Comparison of ENCODE assay signal across 1 cellular context in the genomic region with DNA sequence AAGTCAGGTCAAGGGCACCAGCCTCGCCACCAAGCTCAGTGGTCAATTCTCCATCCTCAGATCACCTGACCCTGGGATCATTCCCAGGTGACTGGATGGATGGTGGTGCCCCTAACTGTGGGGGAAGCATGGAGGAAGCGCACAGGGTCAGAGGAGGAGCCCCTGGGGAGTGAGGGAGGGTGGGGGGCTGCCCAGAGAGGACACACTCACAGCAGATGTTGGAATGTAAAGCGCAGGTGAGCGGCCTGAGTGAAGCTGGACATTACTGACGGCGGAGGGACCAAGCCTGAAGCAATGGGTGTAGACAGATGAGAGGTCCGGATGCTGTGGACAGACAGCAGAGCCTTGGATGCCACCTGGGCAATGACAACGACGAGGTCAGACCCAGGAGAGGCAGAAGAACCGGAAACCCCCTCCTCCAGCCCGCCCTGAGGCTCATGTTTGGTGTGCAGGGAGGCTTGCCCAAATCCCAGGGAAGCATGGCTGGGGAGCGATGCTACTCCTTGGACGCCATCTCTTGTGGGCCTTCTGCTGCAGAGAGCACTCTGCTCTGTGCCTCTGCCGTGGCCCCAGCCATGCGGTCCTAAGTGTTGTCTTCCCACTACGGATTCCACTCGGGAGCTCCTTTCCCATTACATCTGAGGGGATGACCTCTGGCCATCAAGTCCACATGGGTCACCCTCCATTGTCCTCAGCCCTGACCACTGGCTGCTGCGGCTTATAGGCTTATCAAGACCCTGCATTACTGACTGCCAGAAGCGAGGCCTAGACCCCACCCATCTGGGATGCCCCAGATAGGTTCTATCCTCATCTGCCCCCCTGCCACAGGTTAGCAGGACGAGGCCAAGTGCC.
TF ChIP-seq lines count a peak whose summit lies in the region.

No MANE protein-coding gene starts in this region.

TF ChIP-seq in GM12878, 131 proteins besides CTCF, POLR2A, EP300 and RAD21:
- TF ChIP-seq ZNF592 (IDR thresholded peaks at IDR 0.05), result no peak
- no peak for TF ChIP-seq ZNF207 (IDR thresholded peaks at IDR 0.05; ENCODE audit: borderline replicate concordance)
- TF ChIP-seq USF1 (IDR thresholded peaks at IDR 0.05; ENCODE audit: borderline replicate concordance, extremely low read length, insufficient read depth, low read depth, low read length), result no peak
- TF ChIP-seq, protein P1, sequence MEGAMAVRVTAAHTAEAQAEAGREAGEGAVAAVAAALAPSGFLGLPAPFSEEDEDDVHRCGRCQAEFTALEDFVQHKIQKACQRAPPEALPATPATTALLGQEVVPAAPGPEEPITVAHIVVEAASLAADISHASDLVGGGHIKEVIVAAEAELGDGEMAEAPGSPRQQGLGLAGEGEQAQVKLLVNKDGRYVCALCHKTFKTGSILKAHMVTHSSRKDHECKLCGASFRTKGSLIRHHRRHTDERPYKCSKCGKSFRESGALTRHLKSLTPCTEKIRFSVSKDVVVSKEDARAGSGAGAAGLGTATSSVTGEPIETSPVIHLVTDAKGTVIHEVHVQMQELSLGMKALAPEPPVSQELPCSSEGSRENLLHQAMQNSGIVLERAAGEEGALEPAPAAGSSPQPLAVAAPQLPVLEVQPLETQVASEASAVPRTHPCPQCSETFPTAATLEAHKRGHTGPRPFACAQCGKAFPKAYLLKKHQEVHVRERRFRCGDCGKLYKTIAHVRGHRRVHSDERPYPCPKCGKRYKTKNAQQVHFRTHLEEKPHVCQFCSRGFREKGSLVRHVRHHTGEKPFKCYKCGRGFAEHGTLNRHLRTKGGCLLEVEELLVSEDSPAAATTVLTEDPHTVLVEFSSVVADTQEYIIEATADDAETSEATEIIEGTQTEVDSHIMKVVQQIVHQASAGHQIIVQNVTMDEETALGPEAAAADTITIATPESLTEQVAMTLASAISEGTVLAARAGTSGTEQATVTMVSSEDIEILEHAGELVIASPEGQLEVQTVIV (IDR thresholded peaks at IDR 0.05; ENCODE audit: borderline replicate concordance, partially characterized antibody), result no peak
- TF ChIP-seq NR2F1 (conservative IDR thresholded peaks at IDR 0.05), result no peak
- TF ChIP-seq, protein P2, sequence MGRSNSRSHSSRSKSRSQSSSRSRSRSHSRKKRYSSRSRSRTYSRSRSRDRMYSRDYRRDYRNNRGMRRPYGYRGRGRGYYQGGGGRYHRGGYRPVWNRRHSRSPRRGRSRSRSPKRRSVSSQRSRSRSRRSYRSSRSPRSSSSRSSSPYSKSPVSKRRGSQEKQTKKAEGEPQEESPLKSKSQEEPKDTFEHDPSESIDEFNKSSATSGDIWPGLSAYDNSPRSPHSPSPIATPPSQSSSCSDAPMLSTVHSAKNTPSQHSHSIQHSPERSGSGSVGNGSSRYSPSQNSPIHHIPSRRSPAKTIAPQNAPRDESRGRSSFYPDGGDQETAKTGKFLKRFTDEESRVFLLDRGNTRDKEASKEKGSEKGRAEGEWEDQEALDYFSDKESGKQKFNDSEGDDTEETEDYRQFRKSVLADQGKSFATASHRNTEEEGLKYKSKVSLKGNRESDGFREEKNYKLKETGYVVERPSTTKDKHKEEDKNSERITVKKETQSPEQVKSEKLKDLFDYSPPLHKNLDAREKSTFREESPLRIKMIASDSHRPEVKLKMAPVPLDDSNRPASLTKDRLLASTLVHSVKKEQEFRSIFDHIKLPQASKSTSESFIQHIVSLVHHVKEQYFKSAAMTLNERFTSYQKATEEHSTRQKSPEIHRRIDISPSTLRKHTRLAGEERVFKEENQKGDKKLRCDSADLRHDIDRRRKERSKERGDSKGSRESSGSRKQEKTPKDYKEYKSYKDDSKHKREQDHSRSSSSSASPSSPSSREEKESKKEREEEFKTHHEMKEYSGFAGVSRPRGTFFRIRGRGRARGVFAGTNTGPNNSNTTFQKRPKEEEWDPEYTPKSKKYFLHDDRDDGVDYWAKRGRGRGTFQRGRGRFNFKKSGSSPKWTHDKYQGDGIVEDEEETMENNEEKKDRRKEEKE (IDR thresholded peaks at IDR 0.05), result no peak
- TF ChIP-seq ZNF24 (IDR thresholded peaks at IDR 0.05), result no peak
- TF ChIP-seq NFIC (IDR thresholded peaks at IDR 0.05; ENCODE audit: low read depth, low read length), result no peak
- TF ChIP-seq SIN3A (IDR thresholded peaks at IDR 0.05; ENCODE audit: low read depth, low read length), result no peak
- TF ChIP-seq, protein P3, sequence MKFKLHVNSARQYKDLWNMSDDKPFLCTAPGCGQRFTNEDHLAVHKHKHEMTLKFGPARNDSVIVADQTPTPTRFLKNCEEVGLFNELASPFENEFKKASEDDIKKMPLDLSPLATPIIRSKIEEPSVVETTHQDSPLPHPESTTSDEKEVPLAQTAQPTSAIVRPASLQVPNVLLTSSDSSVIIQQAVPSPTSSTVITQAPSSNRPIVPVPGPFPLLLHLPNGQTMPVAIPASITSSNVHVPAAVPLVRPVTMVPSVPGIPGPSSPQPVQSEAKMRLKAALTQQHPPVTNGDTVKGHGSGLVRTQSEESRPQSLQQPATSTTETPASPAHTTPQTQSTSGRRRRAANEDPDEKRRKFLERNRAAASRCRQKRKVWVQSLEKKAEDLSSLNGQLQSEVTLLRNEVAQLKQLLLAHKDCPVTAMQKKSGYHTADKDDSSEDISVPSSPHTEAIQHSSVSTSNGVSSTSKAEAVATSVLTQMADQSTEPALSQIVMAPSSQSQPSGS (IDR thresholded peaks at IDR 0.05; ENCODE audit: low read length), result no peak
- no peak for TF ChIP-seq NBN (IDR thresholded peaks at IDR 0.05)
- TF ChIP-seq SRF (IDR thresholded peaks at IDR 0.05; ENCODE audit: low read depth in 2 of 2, low read length in 2 of 2), result no peak
- TF ChIP-seq, protein P4, sequence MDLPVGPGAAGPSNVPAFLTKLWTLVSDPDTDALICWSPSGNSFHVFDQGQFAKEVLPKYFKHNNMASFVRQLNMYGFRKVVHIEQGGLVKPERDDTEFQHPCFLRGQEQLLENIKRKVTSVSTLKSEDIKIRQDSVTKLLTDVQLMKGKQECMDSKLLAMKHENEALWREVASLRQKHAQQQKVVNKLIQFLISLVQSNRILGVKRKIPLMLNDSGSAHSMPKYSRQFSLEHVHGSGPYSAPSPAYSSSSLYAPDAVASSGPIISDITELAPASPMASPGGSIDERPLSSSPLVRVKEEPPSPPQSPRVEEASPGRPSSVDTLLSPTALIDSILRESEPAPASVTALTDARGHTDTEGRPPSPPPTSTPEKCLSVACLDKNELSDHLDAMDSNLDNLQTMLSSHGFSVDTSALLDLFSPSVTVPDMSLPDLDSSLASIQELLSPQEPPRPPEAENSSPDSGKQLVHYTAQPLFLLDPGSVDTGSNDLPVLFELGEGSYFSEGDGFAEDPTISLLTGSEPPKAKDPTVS (IDR thresholded peaks at IDR 0.05; ENCODE audit: low read depth, low read length), result no peak
- no peak for TF ChIP-seq CHD2 (IDR thresholded peaks at IDR 0.05; ENCODE audit: borderline replicate concordance, low read depth, low read length)
- no peak for TF ChIP-seq BMI1 (IDR thresholded peaks at IDR 0.05; ENCODE audit: borderline replicate concordance)
- no peak for TF ChIP-seq JUND (IDR thresholded peaks at IDR 0.05; ENCODE audit: low read depth, low read length)
- TF ChIP-seq RELA (IDR thresholded peaks at IDR 0.05; ENCODE audit: borderline replicate concordance, partially characterized antibody), result no peak
- no peak for TF ChIP-seq PAX8 (IDR thresholded peaks at IDR 0.05)
